1 cellular context compared by ENCODE assay signal in genomic region chr11:18000760-18001159, GRCh38.
TF ChIP-seq lines count a peak whose summit lies in the region.

No MANE protein-coding gene starts in this region.

TF ChIP-seq in HepG2, 621 proteins besides CTCF, POLR2A, EP300 and RAD21 (continued from another document and continues in another):
- TF ChIP-seq ZNF687 (CRISPR knock-in tag; IDR thresholded peaks at IDR 0.05) (no peak), ZNF607 (CRISPR knock-in tag; IDR thresholded peaks at IDR 0.05; ENCODE audit: borderline replicate concordance) (no peak), PHF21A (CRISPR knock-in tag; IDR thresholded peaks at IDR 0.05) (peak; percentile 61), ZNF207 (IDR thresholded peaks at IDR 0.05; ENCODE audit: borderline replicate concordance) (no peak), SNAPC4 (CRISPR knock-in tag; IDR thresholded peaks at IDR 0.05) (no peak), ZNF589 (CRISPR knock-in tag; conservative IDR thresholded peaks at IDR 0.05) (no peak), THRA (CRISPR knock-in tag; IDR thresholded peaks at IDR 0.05; ENCODE audit: borderline replicate concordance) (peak; percentile 73; the same call in 1 of the 2 replicates), ZNF333 (CRISPR knock-in tag; IDR thresholded peaks at IDR 0.05; ENCODE audit: borderline replicate concordance) (no peak), ZBTB4 (CRISPR knock-in tag; IDR thresholded peaks at IDR 0.05; ENCODE audit: borderline replicate concordance) (no peak), HDAC2 (CRISPR knock-in tag; IDR thresholded peaks at IDR 0.05) (peak; percentile 71; the same call in 1 of the 2 replicates), NFIC (IDR thresholded peaks at IDR 0.05; ENCODE audit: low read length) (no peak), ZNF644 (CRISPR knock-in tag; IDR thresholded peaks at IDR 0.05; ENCODE audit: low read depth) (peak; percentile 100), ZMYM4 (CRISPR knock-in tag; IDR thresholded peaks at IDR 0.05) (peak; percentile 90), ZNF720 (CRISPR knock-in tag; IDR thresholded peaks at IDR 0.05) (no peak), BRCA1 (CRISPR knock-in tag; IDR thresholded peaks at IDR 0.05) (no peak), HCFC1 (IDR thresholded peaks at IDR 0.05; ENCODE audit: low read depth, low read length) (no peak), ZNF780A (CRISPR knock-in tag; IDR thresholded peaks at IDR 0.05) (no peak), SP2 (CRISPR knock-in tag; IDR thresholded peaks at IDR 0.05) (no peak), ZNF660 (CRISPR knock-in tag; IDR thresholded peaks at IDR 0.05; ENCODE audit: borderline replicate concordance, low read depth) (no peak), ZBTB37 (CRISPR knock-in tag; IDR thresholded peaks at IDR 0.05) (peak; percentile 74; the same call in 1 of the 2 replicates), ZNF770 (CRISPR knock-in tag; IDR thresholded peaks at IDR 0.05) (no peak), FOXJ3 (CRISPR knock-in tag; IDR thresholded peaks at IDR 0.05; ENCODE audit: borderline replicate concordance) (peak; percentile 73; the same call in 1 of the 2 replicates), SIN3A (IDR thresholded peaks at IDR 0.05; ENCODE audit: borderline replicate concordance, low read depth, low read length) (no peak), NFE2L1 (CRISPR knock-in tag; IDR thresholded peaks at IDR 0.05; ENCODE audit: borderline replicate concordance) (no peak), FOXM1 (CRISPR knock-in tag; IDR thresholded peaks at IDR 0.05) (no peak), CEBPZ (IDR thresholded peaks at IDR 0.05; ENCODE audit: low read length) (no peak), ZBTB21 (CRISPR knock-in tag; IDR thresholded peaks at IDR 0.05) (no peak), CAMTA2 (CRISPR knock-in tag; IDR thresholded peaks at IDR 0.05; ENCODE audit: borderline replicate concordance) (no peak), TCF7L2 (IDR thresholded peaks at IDR 0.05; ENCODE audit: low read depth, low read length) (no peak), NFRKB (IDR thresholded peaks at IDR 0.05) (no peak), ZKSCAN1 (IDR thresholded peaks at IDR 0.05; ENCODE audit: low read length) (no peak), ZNF788 (CRISPR knock-in tag; IDR thresholded peaks at IDR 0.05; ENCODE audit: borderline replicate concordance) (no peak; the same call in 1 of the 2 replicates), MIER2 (CRISPR knock-in tag; IDR thresholded peaks at IDR 0.05) (peak; percentile 68; the same call in 1 of the 2 replicates), DBP (CRISPR knock-in tag; IDR thresholded peaks at IDR 0.05; ENCODE audit: not compliant biosample characterization) (no peak), ZNF724P (CRISPR knock-in tag; IDR thresholded peaks at IDR 0.05; ENCODE audit: borderline replicate concordance) (no peak), ERF (CRISPR knock-in tag; IDR thresholded peaks at IDR 0.05) (no peak), ZNF232 (CRISPR knock-in tag; IDR thresholded peaks at IDR 0.05; ENCODE audit: borderline replicate concordance) (no peak), KLF11 (CRISPR knock-in tag; IDR thresholded peaks at IDR 0.05) (no peak; the same call in 1 of the 2 replicates)
